ENCODE assay signal across 1 cellular context in genomic region chr1:39385067-39385988, GRCh38.
TF ChIP-seq lines count a peak whose summit lies in the region.

No MANE protein-coding gene starts in this region.

TF ChIP-seq in K562, 482 proteins besides CTCF, POLR2A, EP300 and RAD21 (continued from another document):
- TF ChIP-seq ZNF318 (IDR thresholded peaks at IDR 0.05; ENCODE audit: borderline replicate concordance in 1 of 2, low read depth in 1 of 2) = no peak
- TF ChIP-seq SAFB (IDR thresholded peaks at IDR 0.05; ENCODE audit: borderline replicate concordance, low read depth, low read length) = no peak
- TF ChIP-seq HMGN3 (IDR thresholded peaks at IDR 0.05; ENCODE audit: borderline replicate concordance, extremely low read depth, insufficient read length, low read depth, low read length) = no peak
